8 cellular contexts compared by ENCODE assay signal in genomic region chr11:72081184-72081644, GRCh38. TPM values are rescaled to one million over a fixed set of nuclear protein-coding genes. Genes with fewer than 3 reads are reported as not detected.
DNase-seq lines count a peak whose midpoint lies in the region; ATAC-seq lines count a peak whose summit lies in the region.

No MANE protein-coding gene starts in this region.

- H3K27me3 Mint-ChIP-seq in T-helper 1 cell treated with Interleukin-12 subunit alpha and Interleukin-12 subunit beta and Interleukin-4 antibody, amounts not matched to agents 30 μg/mL and 1 μg/mL, for 36 hours (ENCODE audit: low read depth) = no peaks in the 10 kb centered on the region
- H3K27me3 Mint-ChIP-seq in activated naive CD8-positive, alpha-beta T cell treated with anti-CD3 and anti-CD28 coated beads for 36 hours = no peaks in the 10 kb centered on the region
- H3K27me3 Mint-ChIP-seq in immature natural killer cell (ENCODE audit: low read depth in 3 of 3) = peaks cover 0 to 14% (median 3%) of the 10 kb centered on the region in 3 donors

- H3K9ac ChIP-seq in stomach smooth muscle (ENCODE audit: low read length in 2 of 2) = peak overlapping the region; percentile 84 to 91

- no peaks in the 10 kb centered on the region for H3K9me3 ChIP-seq in stomach smooth muscle (ENCODE audit: control insufficient read depth in 2 of 2, low read length in 2 of 2)

- H3K4me1 Mint-ChIP-seq in T-helper 1 cell treated with Interleukin-12 subunit alpha and Interleukin-12 subunit beta and Interleukin-4 antibody, amounts not matched to agents 30 μg/mL and 1 μg/mL, for 36 hours (ENCODE audit: low read depth) = peaks cover 42% of the 10 kb centered on the region
- peaks cover 36% of the 10 kb centered on the region for H3K4me1 Mint-ChIP-seq in activated naive CD8-positive, alpha-beta T cell treated with anti-CD3 and anti-CD28 coated beads for 36 hours
- peaks cover 35% of the 10 kb centered on the region in 2 donors for H3K4me1 Mint-ChIP-seq in immature natural killer cell

- ATAC-seq in HG03342 (IDR thresholded peaks at IDR 0.05; ENCODE audit: unreplicated experiment) = no peak

- peak overlapping the region; percentile 90 to 91 for H3K4me3 ChIP-seq in stomach smooth muscle (ENCODE audit: low read length in 2 of 2)

- H3K4me1 ChIP-seq in stomach smooth muscle (ENCODE audit: control insufficient read depth, insufficient read depth, low read length) = peaks cover 12% of the 10 kb centered on the region

- peaks cover 12% of the 10 kb centered on the region for H3K36me3 Mint-ChIP-seq in T-helper 1 cell treated with Interleukin-12 subunit alpha and Interleukin-12 subunit beta and Interleukin-4 antibody, amounts not matched to agents 30 μg/mL and 1 μg/mL, for 36 hours (ENCODE audit: low read depth)
- peaks cover 3% of the 10 kb centered on the region for H3K36me3 Mint-ChIP-seq in activated naive CD8-positive, alpha-beta T cell treated with anti-CD3 and anti-CD28 coated beads for 36 hours
- no peaks in the 10 kb centered on the region for H3K36me3 Mint-ChIP-seq in immature natural killer cell

- peaks cover 3% of the 10 kb centered on the region in 2 donors for H3K36me3 ChIP-seq in stomach smooth muscle (ENCODE audit: control insufficient read depth in 2 of 2, insufficient read depth in 2 of 2, low read length in 2 of 2)

- H3K9me3 Mint-ChIP-seq in T-helper 1 cell treated with Interleukin-12 subunit alpha and Interleukin-12 subunit beta and Interleukin-4 antibody, amounts not matched to agents 30 μg/mL and 1 μg/mL, for 36 hours = no peaks in the 10 kb centered on the region
- H3K9me3 Mint-ChIP-seq in activated naive CD8-positive, alpha-beta T cell treated with anti-CD3 and anti-CD28 coated beads for 36 hours = no peaks in the 10 kb centered on the region
- H3K9me3 Mint-ChIP-seq in immature natural killer cell = no peaks in the 10 kb centered on the region

- no peak for DNase-seq in T-helper 1 cell
- no peak for DNase-seq in activated naive CD8-positive, alpha-beta T cell treated with anti-CD3 and anti-CD28 coated beads for 36 hours
- DNase-seq in immature natural killer cell = no peak
- no peak for DNase-seq in A172 (ENCODE audit: low spot score)
- DNase-seq in NCI-H1092 treated with DMSO at 0.1 percent for 48 hours (lab: John Stamatoyannopoulos, UW) = no peak

- H3K27ac Mint-ChIP-seq in T-helper 1 cell treated with Interleukin-12 subunit alpha and Interleukin-12 subunit beta and Interleukin-4 antibody, amounts not matched to agents 30 μg/mL and 1 μg/mL, for 36 hours = peak overlapping the region; percentile 93
- peak overlapping the region; percentile 93 for H3K27ac Mint-ChIP-seq in activated naive CD8-positive, alpha-beta T cell treated with anti-CD3 and anti-CD28 coated beads for 36 hours
- peak overlapping the region; percentile 95 to 100 (median 98) for H3K27ac Mint-ChIP-seq in immature natural killer cell

- H3K27me3 ChIP-seq in stomach smooth muscle (ENCODE audit: control insufficient read depth in 1 of 2, insufficient read depth in 2 of 2, low read length in 2 of 2) = no peaks in the 10 kb centered on the region

- peak overlapping the region; percentile 95 for H3K4me3 Mint-ChIP-seq in T-helper 1 cell treated with Interleukin-12 subunit alpha and Interleukin-12 subunit beta and Interleukin-4 antibody, amounts not matched to agents 30 μg/mL and 1 μg/mL, for 36 hours
- peak overlapping the region; percentile 89 for H3K4me3 Mint-ChIP-seq in activated naive CD8-positive, alpha-beta T cell treated with anti-CD3 and anti-CD28 coated beads for 36 hours
- H3K4me3 Mint-ChIP-seq in immature natural killer cell = peak overlapping the region; percentile 92 to 95 (median 94)

- peak overlapping the region; percentile 92 for H3K27ac ChIP-seq in stomach smooth muscle (ENCODE audit: low read length)

RNA-seq across cellular contexts. Expression of gene LRRC51, which starts 0.6 kb away (rescaled TPM):
- total RNA-seq in activated naive CD8-positive, alpha-beta T cell treated with anti-CD3 and anti-CD28 coated beads for 36 hours = 10 to 100 TPM in 1 of 2 experiments, 1 to 10 TPM in 1; 7.0 to 10.0 TPM
- 1 to 10 TPM in 2 of 3 donors, not detected in 1; 3.4 to 4.7 TPM for polyA plus RNA-seq in immature natural killer cell
- 10.9 and 20.3 TPM in 2 replicates for total RNA-seq in A172 (2014; rRNA removed; shearing (Covaris generic))

RNA-seq across cellular contexts. Expression of gene NUMA1, which starts 0.9 kb away (rescaled TPM):
- 100 to 1,000 TPM; 120 to 121 TPM for total RNA-seq in activated naive CD8-positive, alpha-beta T cell treated with anti-CD3 and anti-CD28 coated beads for 36 hours
- polyA plus RNA-seq in immature natural killer cell = 10 to 100 TPM in 2 of 3 donors, 1 to 10 TPM in 1; 2.7 to 92.5 (median 10.5) TPM
- 113 and 161 TPM in 2 replicates for total RNA-seq in A172 (2014; rRNA removed; shearing (Covaris generic))

RNA-seq across cellular contexts. Expression of gene LAMTOR1, which starts 21.9 kb away (rescaled TPM):
- 10 to 100 TPM; 65.5 to 66.2 TPM for total RNA-seq in activated naive CD8-positive, alpha-beta T cell treated with anti-CD3 and anti-CD28 coated beads for 36 hours
- 100 to 1,000 TPM; 110 to 181 (median 138) TPM for polyA plus RNA-seq in immature natural killer cell
- 147 and 168 TPM in 2 replicates for total RNA-seq in A172 (2014; rRNA removed; shearing (Covaris generic))

RNA-seq across cellular contexts. Expression of gene TOMT, which starts 24.5 kb away (rescaled TPM):
- not detected for total RNA-seq in activated naive CD8-positive, alpha-beta T cell treated with anti-CD3 and anti-CD28 coated beads for 36 hours
- not detected for polyA plus RNA-seq in immature natural killer cell
- total RNA-seq in A172 (2014; rRNA removed; shearing (Covaris generic)) = not detected in 2 replicates

RNA-seq across cellular contexts. Expression of gene ANAPC15, which starts 31.3 kb away (rescaled TPM):
- total RNA-seq in activated naive CD8-positive, alpha-beta T cell treated with anti-CD3 and anti-CD28 coated beads for 36 hours = 10 to 100 TPM; 70.4 to 71.8 TPM
- 10 to 100 TPM; 70.9 to 76.7 (median 75.2) TPM for polyA plus RNA-seq in immature natural killer cell
- total RNA-seq in A172 (2014; rRNA removed; shearing (Covaris generic)) = 81.5 and 94.6 TPM in 2 replicates
